Comparison of ENCODE assay signal across 14 cellular contexts in the genomic region with DNA sequence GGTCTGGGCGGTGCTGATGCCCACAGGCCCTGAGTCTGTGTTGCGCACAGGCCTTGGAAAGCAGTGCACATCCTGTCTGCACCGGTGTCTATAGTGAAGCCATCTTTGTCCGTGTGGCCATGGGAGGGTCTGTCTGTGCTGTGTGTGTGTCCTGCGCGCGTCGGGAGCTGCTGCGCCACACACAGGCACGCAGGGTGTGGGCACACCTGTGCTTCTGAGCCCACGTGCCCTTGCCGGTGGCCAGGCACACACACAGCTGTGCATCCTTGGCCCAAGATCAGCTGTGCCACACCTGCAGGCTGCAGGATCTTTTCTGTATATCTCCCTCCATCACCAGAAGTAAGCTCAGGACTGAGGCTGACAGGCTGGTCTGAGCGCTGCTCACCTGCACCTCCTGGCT. TPM values are rescaled to one million over a fixed set of nuclear protein-coding genes. Genes with fewer than 3 reads are reported as not detected.
DNase-seq lines count a peak whose midpoint lies in the region; ATAC-seq, FAIRE-seq and TF ChIP-seq lines count a peak whose summit lies in the region.
"Had no signal": no experiment of that assay in that cellular context is flagged by ENCODE, and none has a peak within 500 bp of the region (broad histone marks: within the 10 kb centered on the region; RNA-seq: fewer than 3 reads in every experiment).

No MANE protein-coding gene starts in this region.

- H3K36me3 ChIP-seq in mammary epithelial cell (ENCODE audit: insufficient read depth, low read length) (no peaks in the 10 kb centered on the region), breast epithelium (no peaks in the 10 kb centered on the region), NT2/D1 (ENCODE audit: insufficient read depth, insufficient read length, low read length) (no peaks in the 10 kb centered on the region), endodermal cell (ENCODE audit: control insufficient read depth, insufficient read depth, low read length) (no peaks in the 10 kb centered on the region), thoracic aorta (no peaks in the 10 kb centered on the region), small intestine (ENCODE audit: control insufficient read depth in 2 of 2, insufficient read depth in 2 of 2, low read length in 2 of 2) (no peaks in the 10 kb centered on the region)
- H3K36me3 ChIP-seq: pancreas, upper lobe of right lung had no signal

- DNase-seq in mammary epithelial cell: no peak
- DNase-seq in breast epithelium (ENCODE audit: low spot score in 2 of 2): no peak
- DNase-seq in NT2/D1 (ENCODE audit: low read depth, low spot score): no peak
- no peak for DNase-seq in endodermal cell
- no peak for DNase-seq in thoracic aorta (ENCODE audit: low spot score)
- DNase-seq in small intestine: no peak
- no peak for DNase-seq in SW 1271 (lab: John Stamatoyannopoulos, UW)
- DNase-seq: stimulated activated CD8-positive, alpha-beta memory T cell treated with anti-CD3 and anti-CD28 coated beads, Interleukin-4, amount 100 ng/mL, for 48 hours had no signal

- H3K27me3 Mint-ChIP-seq in endodermal cell (ENCODE audit: insufficient read depth): peaks cover 74% of the 10 kb centered on the region

- H2AFZ ChIP-seq in mammary epithelial cell (ENCODE audit: low read depth, low read length): no peak overlapping the region

- intact Hi-C loops in mammary epithelial cell (cut with micrococcal nuclease) (no loop called here), breast epithelium (cut with DNase I; ENCODE audit: low total_unique reads) (loop anchor here (1.0 kb wide), 1 partner anchor 12 kb away; no protein-coding TSS in a partner anchor)

- peak overlapping the region; percentile 10 for H3K4me3 Mint-ChIP-seq in endodermal cell

- H3K4me1 ChIP-seq in mammary epithelial cell (ENCODE audit: insufficient read depth, low read length) (peaks cover 32% of the 10 kb centered on the region), breast epithelium (peaks cover 21% of the 10 kb centered on the region in 2 donors), NT2/D1 (ENCODE audit: insufficient read depth, insufficient read length) (peaks cover 14% of the 10 kb centered on the region), endodermal cell (ENCODE audit: control insufficient read depth, insufficient read depth, low read length) (peaks cover 6% of the 10 kb centered on the region), thoracic aorta (ENCODE audit: control insufficient read depth in 1 of 2, low read depth in 2 of 2) (peaks cover 8 to 51% of the 10 kb centered on the region in 2 donors), small intestine (ENCODE audit: control insufficient read depth in 2 of 2, insufficient read depth in 1 of 2, low read depth in 1 of 2, low read length in 1 of 2) (peaks cover 0 to 2% of the 10 kb centered on the region in 2 donors)

- H3K4me2 ChIP-seq in mammary epithelial cell (ENCODE audit: insufficient read depth, low read depth, low read length): peak overlapping the region; percentile 38

- no peaks in the 10 kb centered on the region for H3K9me3 Mint-ChIP-seq in endodermal cell
- H3K9me3 Mint-ChIP-seq: activated T-helper 2 cell treated with anti-CD3 and anti-CD28 coated beads, Interferon-gamma antibody, Interleukin-2, Interleukin-4, amounts not matched to agents 10 μg/mL and 5 μg/mL and 100 μg/mL, durations not matched to agents 14 hours and 24 hours and 36 hours; HFFc6 had no signal

- in situ Hi-C loops in mammary epithelial cell (cut with MboI; ENCODE audit: low sequenced_read_pairs in 2 of 2): no loop called here

- no peak for FAIRE-seq in small intestine (lab: Jason Lieb, UNC)
- FAIRE-seq: pancreas had no signal

- dilution Hi-C loops in mammary epithelial cell (cut with HindIII; ENCODE audit: low sequenced_read_pairs): no loop called here

- no peak for TF ChIP-seq POLR2A in breast epithelium (IDR thresholded peaks at IDR 0.05)

- H3K27ac Mint-ChIP-seq in endodermal cell: no peak overlapping the region
- H3K27ac Mint-ChIP-seq: activated T-helper 2 cell treated with anti-CD3 and anti-CD28 coated beads, Interferon-gamma antibody, Interleukin-2, Interleukin-4, amounts not matched to agents 10 μg/mL and 5 μg/mL and 100 μg/mL, durations not matched to agents 14 hours and 24 hours and 36 hours; HFFc6 had no signal

- H3K9ac ChIP-seq in mammary epithelial cell (ENCODE audit: insufficient read depth, low read length): no peak overlapping the region
- peak overlapping the region; percentile 17 for H3K9ac ChIP-seq in NT2/D1 (ENCODE audit: insufficient read length, low read depth)
- no peak overlapping the region for H3K9ac ChIP-seq in endodermal cell (ENCODE audit: extremely low read depth, low read length, poor library complexity, severe bottlenecking)

- ATAC-seq in thoracic aorta (ENCODE audit: insufficient number of reproducible peaks, low FRiP score, low read depth): no peak
- ATAC-seq in GM21723 (IDR thresholded peaks at IDR 0.05; ENCODE audit: unreplicated experiment): no peak

- peaks cover 12% of the 10 kb centered on the region for H3K36me3 Mint-ChIP-seq in endodermal cell (ENCODE audit: low read depth)

- no peak for TF ChIP-seq CTCF in mammary epithelial cell (conservative IDR thresholded peaks at IDR 0.05 in 1 of 2, IDR thresholded peaks at IDR 0.05 in 1 of 2; ENCODE audit: extremely low read depth in 1 of 2, insufficient read depth in 1 of 2, low read depth in 1 of 2, low read length in 2 of 2)
- TF ChIP-seq CTCF in breast epithelium (IDR thresholded peaks at IDR 0.05): no peak
- no peak for TF ChIP-seq CTCF in endodermal cell (conservative IDR thresholded peaks at IDR 0.05)
- TF ChIP-seq CTCF in thoracic aorta (IDR thresholded peaks at IDR 0.05): no peak

- no peaks in the 10 kb centered on the region for H3K79me2 ChIP-seq in mammary epithelial cell (ENCODE audit: insufficient read depth, low read length)

- CTCF ChIA-PET in mammary epithelial cell (lab: Charles Lee; ENCODE audit: low non-redundant PET): no interaction called here

- H3K9me3 ChIP-seq in mammary epithelial cell (replicated peaks; ENCODE audit: insufficient read depth, low read length) (no peaks in the 10 kb centered on the region), breast epithelium (no peaks in the 10 kb centered on the region), NT2/D1 (ENCODE audit: insufficient read depth, low read length) (no peaks in the 10 kb centered on the region; the same call in 1 of the 2 replicates), endodermal cell (ENCODE audit: control insufficient read depth, low read length) (no peaks in the 10 kb centered on the region), thoracic aorta (no peaks in the 10 kb centered on the region), small intestine (ENCODE audit: control insufficient read depth, low read depth) (no peaks in the 10 kb centered on the region)
- H3K9me3 ChIP-seq: pancreas, upper lobe of right lung had no signal

- H3K4me3 ChIP-seq in mammary epithelial cell (replicated peaks in 1 of 3; ENCODE audit: insufficient read depth in 1 of 3, low read depth in 2 of 3, low read length in 3 of 3) (no peak overlapping the region), breast epithelium (peak overlapping the region in 1 of 3 donors; percentile 33), NT2/D1 (ENCODE audit: insufficient read length, low read depth) (no peak overlapping the region), endodermal cell (ENCODE audit: low read length) (no peak overlapping the region), thoracic aorta (peak overlapping the region; percentile 37), small intestine (ENCODE audit: low read depth in 1 of 2, low read length in 2 of 2) (no peak overlapping the region)
- H3K4me3 ChIP-seq: upper lobe of right lung had no signal

- 5% methylated on average over 5 of the region's 13 CpGs for WGBS in mammary epithelial cell (ENCODE audit: low coverage, missing lambda C conversion rate)
- 40 to 76% methylated on average over 2 to 13 of the region's 13 CpGs for WGBS in endodermal cell (ENCODE audit: insufficient coverage in 1 of 2, insufficient read length in 1 of 2), 2 experiments
- 5 to 15% (median 12%) methylated on average over 9 to 13 of the region's 13 CpGs for WGBS in small intestine, 3 donors

- no TSS peak for BruUV-seq in mammary epithelial cell (replicated peaks; lab: Mats Ljungman, UMichigan)

- H4K20me1 ChIP-seq in mammary epithelial cell (ENCODE audit: insufficient read depth, low read length): peaks cover 4% of the 10 kb centered on the region

- H3K4me1 Mint-ChIP-seq in endodermal cell: peaks cover 15% of the 10 kb centered on the region

- H3K27me3 ChIP-seq in mammary epithelial cell (ENCODE audit: insufficient read depth, low read length) (peaks cover 42% of the 10 kb centered on the region), breast epithelium (peaks cover 11 to 83% of the 10 kb centered on the region in 2 donors), NT2/D1 (ENCODE audit: insufficient read depth, insufficient read length) (peaks cover 94% of the 10 kb centered on the region), endodermal cell (ENCODE audit: control insufficient read depth, insufficient read depth, low read length, poor library complexity, severe bottlenecking) (peaks cover 76% of the 10 kb centered on the region), thoracic aorta (replicated peaks; ENCODE audit: insufficient read depth) (no peaks in the 10 kb centered on the region), small intestine (ENCODE audit: control insufficient read depth in 2 of 2, insufficient read depth in 2 of 2, low read length in 2 of 2) (peaks cover 12 to 15% of the 10 kb centered on the region in 2 donors)
- H3K27me3 ChIP-seq: pancreas had no signal

- H3K27ac ChIP-seq in mammary epithelial cell (ENCODE audit: insufficient read depth, low read depth, low read length) (no peak overlapping the region), breast epithelium (no peak overlapping the region), endodermal cell (ENCODE audit: low read depth, low read length) (peak overlapping the region; percentile 53), thoracic aorta (no peak overlapping the region), small intestine (ENCODE audit: low read depth in 1 of 2, low read length in 1 of 2) (no peak overlapping the region)
- H3K27ac ChIP-seq: pancreas, upper lobe of right lung had no signal

RNA-seq across cellular contexts. Expression of gene SAMD11, which starts 3.2 kb away (rescaled TPM):
- total RNA-seq in mammary epithelial cell (not detected), breast epithelium (10 to 100 TPM in 1 of 3 donors, 1 to 10 TPM in 1, under 1 TPM in 1; 0.16 to 23.0 (median 2.9) TPM), endodermal cell (100 to 1,000 TPM; 152 to 156 TPM), thoracic aorta (10 to 100 TPM; 10.2 to 18.8 TPM)
- polyA plus RNA-seq in mammary epithelial cell (not detected), small intestine (1 to 10 TPM in 2 of 3 donors, under 1 TPM in 1; 0.89 to 8.8 (median 4.9) TPM)
- polyA minus RNA-seq in mammary epithelial cell: not detected
- 28.0 TPM for polyA plus RNA-seq in endodermal cell (2013, experiment 1 of 2)
- polyA plus RNA-seq in endodermal cell (2013, experiment 2 of 2): 26.1 TPM
- total RNA-seq: activated T-helper 2 cell treated with anti-CD3 and anti-CD28 coated beads, Interferon-gamma antibody, Interleukin-2, Interleukin-4, amounts not matched to agents 10 μg/mL and 5 μg/mL and 100 μg/mL, durations not matched to agents 14 hours and 24 hours and 36 hours; lung microvascular endothelial cell had no signal

RNA-seq across cellular contexts. Expression of gene NOC2L, which starts 38.5 kb away (rescaled TPM):
- 100 to 1,000 TPM in 1 of 2 donors, 10 to 100 TPM in 1; 62.0 to 124 TPM for total RNA-seq in mammary epithelial cell
- polyA plus RNA-seq in mammary epithelial cell: 84.6 TPM
- 96.0 TPM for polyA minus RNA-seq in mammary epithelial cell
- 10 to 100 TPM; 36.2 to 38.7 (median 38.2) TPM for total RNA-seq in breast epithelium
- total RNA-seq in endodermal cell: 10 to 100 TPM; 83.5 to 97.3 TPM
- polyA plus RNA-seq in endodermal cell (2013, experiment 1 of 2): 62.0 TPM
- 55.3 TPM for polyA plus RNA-seq in endodermal cell (2013, experiment 2 of 2)
- total RNA-seq in thoracic aorta: 10 to 100 TPM; 33.8 to 47.2 TPM
- 10 to 100 TPM; 34.0 to 69.3 (median 42.7) TPM for polyA plus RNA-seq in small intestine

RNA-seq across cellular contexts. Expression of gene KLHL17, which starts 39.9 kb away (rescaled TPM):
- total RNA-seq in mammary epithelial cell (10 to 100 TPM in 1 of 2 donors, 1 to 10 TPM in 1; 4.3 to 18.9 TPM), breast epithelium (10 to 100 TPM in 1 of 3 donors, 1 to 10 TPM in 2; 5.4 to 18.0 (median 10.0) TPM), endodermal cell (10 to 100 TPM; 49.2 to 58.2 TPM), thoracic aorta (10 to 100 TPM in 1 of 2 donors, 1 to 10 TPM in 1; 4.2 to 15.3 TPM)
- polyA plus RNA-seq in mammary epithelial cell (12.4 TPM), small intestine (10 to 100 TPM in 1 of 3 donors, 1 to 10 TPM in 2; 6.6 to 11.9 (median 7.0) TPM)
- 1.4 TPM for polyA minus RNA-seq in mammary epithelial cell
- polyA plus RNA-seq in endodermal cell (2013, experiment 1 of 2): 41.1 TPM
- polyA plus RNA-seq in endodermal cell (2013, experiment 2 of 2): 32.2 TPM

RNA-seq across cellular contexts. Expression of gene PLEKHN1, which starts 45.8 kb away (rescaled TPM):
- total RNA-seq in mammary epithelial cell (10 to 100 TPM in 1 of 2 donors, 1 to 10 TPM in 1; 4.8 to 28.6 TPM), breast epithelium (1 to 10 TPM in 2 of 3 donors, under 1 TPM in 1; 0.16 to 2.8 (median 1.6) TPM), endodermal cell (1 to 10 TPM; 1.5 to 4.6 TPM), thoracic aorta (under 1 TPM in 1 of 2 donors, not detected in 1; 0.27 TPM)
- polyA plus RNA-seq in mammary epithelial cell (4.6 TPM), small intestine (under 1 TPM; 0.72 to 0.89 (median 0.81) TPM)
- 9.7 TPM for polyA minus RNA-seq in mammary epithelial cell
- not detected for polyA plus RNA-seq in endodermal cell (2013, experiment 1 of 2)
- 0.29 TPM for polyA plus RNA-seq in endodermal cell (2013, experiment 2 of 2)

Comparison
In these comparisons a context has a peak if more than half of its experiments do, and no peak if none do; other contexts are left out.
1. RNA of gene SAMD11, which starts 3.2 kb away (total RNA-seq): 152 to 156 TPM in endodermal cell; 10.2 to 18.8 TPM in thoracic aorta, 0.16 to 23.0 TPM in breast epithelium and not detected in mammary epithelial cell; every median in the first group is over 4 times any median in the second.